In genomic region chr7:45654341-45654740, GRCh38 we compare ENCODE assay signal across 6 cellular contexts.
"Had no signal": no experiment of that assay in that cellular context is flagged by ENCODE, and none has a peak within 500 bp of the region (broad histone marks: within the 10 kb centered on the region; RNA-seq: fewer than 3 reads in every experiment).

No MANE protein-coding gene starts in this region.

- H3K27ac ChIP-seq: GM23248 had no signal

- H3K4me3 ChIP-seq: GM23248, K562 had no signal

- ATAC-seq: K562 had no signal

- FAIRE-seq: HTR-8/SVneo, K562 had no signal

- DNase-seq: GM23248, GOT3, HCEC 1CT, IMR-90 had no signal
